Comparison of ENCODE assay signal across 16 cellular contexts in the genomic region with DNA sequence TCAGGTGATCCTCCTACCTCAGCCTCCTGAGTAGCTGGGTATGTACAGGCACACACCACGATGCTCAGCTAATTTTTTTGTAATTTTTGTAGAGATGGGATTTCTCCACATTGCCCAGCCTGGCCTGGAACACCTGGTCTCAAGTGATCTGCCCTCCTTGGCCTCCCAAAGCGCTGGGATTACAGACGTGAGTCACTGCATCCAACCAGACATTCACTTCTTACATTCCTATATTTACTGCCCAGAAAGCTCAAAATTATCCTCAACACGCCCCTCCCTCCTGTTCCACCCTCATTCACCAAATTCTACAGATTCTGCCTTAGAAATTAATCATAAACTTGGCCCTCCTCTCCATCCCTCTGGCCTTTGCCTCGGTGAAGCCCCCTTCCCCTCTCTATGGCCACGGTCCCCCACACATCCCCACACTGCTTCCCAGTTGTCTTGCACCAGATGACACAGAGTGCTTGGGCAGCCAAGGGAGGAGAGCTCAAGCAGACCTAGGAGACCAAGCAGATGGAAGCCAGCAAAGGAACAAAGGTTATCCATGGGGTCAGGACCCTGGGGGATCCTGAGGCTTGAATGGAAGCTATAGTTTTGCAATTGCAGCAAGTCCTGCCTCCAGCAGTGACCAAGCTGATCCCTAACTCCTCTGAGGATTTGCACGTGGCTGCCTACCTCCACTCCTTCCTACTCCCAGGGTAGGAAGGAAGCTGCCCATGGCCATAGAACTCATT.
DNase-seq lines count a peak whose midpoint lies in the region; ATAC-seq and TF ChIP-seq lines count a peak whose summit lies in the region.
"Had no signal": no experiment of that assay in that cellular context is flagged by ENCODE, and none has a peak within 500 bp of the region (broad histone marks: within the 10 kb centered on the region; RNA-seq: fewer than 3 reads in every experiment).

No MANE protein-coding gene starts in this region.

- no peak for ATAC-seq in activated T-cell treated with anti-CD3 and anti-CD28 coated beads, Interleukin-2, amount 50 U/mL, for 72 hours (replicated peaks in 1 of 2)
- ATAC-seq: A549 had no signal

- no peaks in the 10 kb centered on the region for H3K36me3 ChIP-seq in adipocyte (ENCODE audit: control insufficient read depth, insufficient read depth, low read length, severe bottlenecking)
- H3K36me3 ChIP-seq: tibial nerve had no signal

- peaks cover 13% of the 10 kb centered on the region for H3K4me1 ChIP-seq in adipocyte (ENCODE audit: control insufficient read depth, insufficient read depth, low read length)
- H3K4me1 ChIP-seq: A549 had no signal

- peak overlapping the region; percentile 24 for H3K27ac Mint-ChIP-seq in activated T-cell treated with anti-CD3 and anti-CD28 coated beads, Interleukin-2, amount 50 U/mL, for 24 hours
- H3K27ac Mint-ChIP-seq in activated T-cell treated with anti-CD3 and anti-CD28 coated beads, Interleukin-2, amount 50 U/mL, for 72 hours, result no peak overlapping the region
- H3K27ac Mint-ChIP-seq in HFFc6, result peak overlapping the region; percentile 88
- peak overlapping the region; percentile 16 for H3K27ac Mint-ChIP-seq in neural crest cell (ENCODE audit: unreplicated experiment)
- H3K27ac Mint-ChIP-seq: dendritic cell treated with granulocyte-macrophage colony-stimulating factor and Interleukin-4, amounts not matched to agents 40 ng/mL and 50 ng/mL, for 4 days had no signal

- no peaks in the 10 kb centered on the region for H3K27me3 Mint-ChIP-seq in activated T-cell treated with anti-CD3 and anti-CD28 coated beads, Interleukin-2, amount 50 U/mL, for 24 hours
- H3K27me3 Mint-ChIP-seq in activated T-cell treated with anti-CD3 and anti-CD28 coated beads, Interleukin-2, amount 50 U/mL, for 72 hours (ENCODE audit: low read depth), result no peaks in the 10 kb centered on the region
- peaks cover 4% of the 10 kb centered on the region for H3K27me3 Mint-ChIP-seq in HFFc6 (ENCODE audit: insufficient read depth)
- H3K27me3 Mint-ChIP-seq in neural crest cell (ENCODE audit: low read depth), result no peaks in the 10 kb centered on the region
- H3K27me3 Mint-ChIP-seq: dendritic cell treated with granulocyte-macrophage colony-stimulating factor and Interleukin-4, amounts not matched to agents 40 ng/mL and 50 ng/mL, for 4 days had no signal

- H3K9me3 ChIP-seq in adipocyte (ENCODE audit: control insufficient read depth, low read length), result no peaks in the 10 kb centered on the region
- H3K9me3 ChIP-seq: A549, tibial nerve had no signal

- TF ChIP-seq CTCF in HFFc6 (IDR thresholded peaks at IDR 0.05) (no peak), neural crest cell (conservative IDR thresholded peaks at IDR 0.05) (no peak)

- H3K27me3 ChIP-seq in adipocyte (replicated peaks; ENCODE audit: control insufficient read depth, insufficient read depth, low read length), result no peaks in the 10 kb centered on the region
- H3K27me3 ChIP-seq: tibial nerve had no signal

- H3K9ac ChIP-seq in adipocyte (ENCODE audit: low read length), result no peak overlapping the region

- peaks cover 22% of the 10 kb centered on the region for H3K36me3 Mint-ChIP-seq in activated T-cell treated with anti-CD3 and anti-CD28 coated beads, Interleukin-2, amount 50 U/mL, for 24 hours (ENCODE audit: low read depth)
- H3K36me3 Mint-ChIP-seq in activated T-cell treated with anti-CD3 and anti-CD28 coated beads, Interleukin-2, amount 50 U/mL, for 72 hours (ENCODE audit: insufficient read depth in 2 of 2), result peaks cover 8 to 28% of the 10 kb centered on the region in 2 donors
- no peaks in the 10 kb centered on the region; the same call in 1 of the 2 replicates for H3K36me3 Mint-ChIP-seq in HFFc6 (ENCODE audit: low read depth)
- no peaks in the 10 kb centered on the region for H3K36me3 Mint-ChIP-seq in neural crest cell (ENCODE audit: low read depth)

- peaks cover 68% of the 10 kb centered on the region for H3K4me1 Mint-ChIP-seq in activated T-cell treated with anti-CD3 and anti-CD28 coated beads, Interleukin-2, amount 50 U/mL, for 24 hours (ENCODE audit: low read depth)
- H3K4me1 Mint-ChIP-seq in activated T-cell treated with anti-CD3 and anti-CD28 coated beads, Interleukin-2, amount 50 U/mL, for 72 hours (ENCODE audit: low read depth), result peaks cover 76% of the 10 kb centered on the region
- H3K4me1 Mint-ChIP-seq in HFFc6 (ENCODE audit: low read depth) (peaks cover 28% of the 10 kb centered on the region), neural crest cell (peaks cover 20% of the 10 kb centered on the region)

- H3K9me3 Mint-ChIP-seq in activated T-cell treated with anti-CD3 and anti-CD28 coated beads, Interleukin-2, amount 50 U/mL, for 24 hours, result peaks cover 23% of the 10 kb centered on the region
- peaks cover 7 to 14% of the 10 kb centered on the region in 2 donors for H3K9me3 Mint-ChIP-seq in activated T-cell treated with anti-CD3 and anti-CD28 coated beads, Interleukin-2, amount 50 U/mL, for 72 hours
- H3K9me3 Mint-ChIP-seq in HFFc6, result no peaks in the 10 kb centered on the region
- H3K9me3 Mint-ChIP-seq in neural crest cell, result peaks cover 2% of the 10 kb centered on the region

- no peak for DNase-seq in activated T-cell treated with anti-CD3 and anti-CD28 coated beads, Interleukin-2, amount 50 U/mL, for 24 hours
- DNase-seq in activated T-cell treated with anti-CD3 and anti-CD28 coated beads, Interleukin-2, amount 50 U/mL, for 72 hours, result no peak
- DNase-seq in HFFc6, result peak; percentile 37
- no peak for DNase-seq in adipocyte (ENCODE audit: low read depth)
- DNase-seq in neural crest cell (ENCODE audit: low read depth, low spot score), result no peak
- DNase-seq in COLO829 (ENCODE audit: low spot score), result no peak
- no peak for DNase-seq in NCI-H2081 treated with DMSO at 0.1 percent for 48 hours (lab: John Stamatoyannopoulos, UW)
- DNase-seq in NCI-H2196 treated with DMSO at 0.1 percent for 48 hours (lab: John Stamatoyannopoulos, UW; ENCODE audit: unreplicated experiment), result no peak
- DNase-seq: activated CD4-positive, CD25-positive, alpha-beta regulatory T cell; Karpas-422; NCI-H1417; NCI-H446 treated with DMSO at 0.1 percent for 48 hours; stimulated activated CD4-positive, alpha-beta T cell treated with anti-CD3 and anti-CD28 coated beads, Interleukin-2, amount 100 ng/mL, for 24 hours had no signal

- no peak overlapping the region for H3K4me3 Mint-ChIP-seq in activated T-cell treated with anti-CD3 and anti-CD28 coated beads, Interleukin-2, amount 50 U/mL, for 24 hours
- peak overlapping the region in 1 of 2 donors; percentile 65 for H3K4me3 Mint-ChIP-seq in activated T-cell treated with anti-CD3 and anti-CD28 coated beads, Interleukin-2, amount 50 U/mL, for 72 hours
- peak overlapping the region; percentile 58 for H3K4me3 Mint-ChIP-seq in HFFc6
- no peak overlapping the region for H3K4me3 Mint-ChIP-seq in neural crest cell
- H3K4me3 Mint-ChIP-seq: dendritic cell treated with granulocyte-macrophage colony-stimulating factor and Interleukin-4, amounts not matched to agents 40 ng/mL and 50 ng/mL, for 4 days had no signal

- H3K4me3 ChIP-seq in adipocyte (ENCODE audit: low read length), result peak overlapping the region; percentile 7
- H3K4me3 ChIP-seq: A549, tibial nerve had no signal
